1 cellular context compared by ENCODE assay signal in genomic region chr3:125398952-125399351, GRCh38.
TF ChIP-seq lines count a peak whose summit lies in the region.

No MANE protein-coding gene starts in this region.

TF ChIP-seq in SK-N-SH treated with all-trans-retinoic acid at 6 μM for 48 hours, 23 proteins besides CTCF, POLR2A, EP300 and RAD21 (continued from another document):
- TF ChIP-seq, protein P1, sequence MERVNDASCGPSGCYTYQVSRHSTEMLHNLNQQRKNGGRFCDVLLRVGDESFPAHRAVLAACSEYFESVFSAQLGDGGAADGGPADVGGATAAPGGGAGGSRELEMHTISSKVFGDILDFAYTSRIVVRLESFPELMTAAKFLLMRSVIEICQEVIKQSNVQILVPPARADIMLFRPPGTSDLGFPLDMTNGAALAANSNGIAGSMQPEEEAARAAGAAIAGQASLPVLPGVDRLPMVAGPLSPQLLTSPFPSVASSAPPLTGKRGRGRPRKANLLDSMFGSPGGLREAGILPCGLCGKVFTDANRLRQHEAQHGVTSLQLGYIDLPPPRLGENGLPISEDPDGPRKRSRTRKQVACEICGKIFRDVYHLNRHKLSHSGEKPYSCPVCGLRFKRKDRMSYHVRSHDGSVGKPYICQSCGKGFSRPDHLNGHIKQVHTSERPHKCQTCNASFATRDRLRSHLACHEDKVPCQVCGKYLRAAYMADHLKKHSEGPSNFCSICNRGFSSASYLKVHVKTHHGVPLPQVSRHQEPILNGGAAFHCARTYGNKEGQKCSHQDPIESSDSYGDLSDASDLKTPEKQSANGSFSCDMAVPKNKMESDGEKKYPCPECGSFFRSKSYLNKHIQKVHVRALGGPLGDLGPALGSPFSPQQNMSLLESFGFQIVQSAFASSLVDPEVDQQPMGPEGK (CRISPR knock-in tag; IDR thresholded peaks at IDR 0.05; ENCODE audit: borderline replicate concordance), result no peak
